ENCODE assay signal across 29 cellular contexts in genomic region chr10:126908729-126909526, GRCh38. TPM values are rescaled to one million over a fixed set of nuclear protein-coding genes. Genes with fewer than 3 reads are reported as not detected.
DNase-seq lines count a peak whose midpoint lies in the region; ATAC-seq, FAIRE-seq and TF ChIP-seq lines count a peak whose summit lies in the region.
"Had no signal": no experiment of that assay in that cellular context is flagged by ENCODE, and none has a peak within 500 bp of the region (broad histone marks: within the 10 kb centered on the region; RNA-seq: fewer than 3 reads in every experiment).

No MANE protein-coding gene starts in this region.

- no peak overlapping the region for H2BK120ac ChIP-seq in IMR-90 (ENCODE audit: low read depth, low read length)

- H3K9me3 ChIP-seq in IMR-90 (ENCODE audit: control insufficient read depth, insufficient read depth, low read length) (no peaks in the 10 kb centered on the region), keratinocyte (ENCODE audit: control insufficient read depth, low read depth, low read length) (no peaks in the 10 kb centered on the region), skeletal muscle satellite cell (replicated peaks; ENCODE audit: low read length) (no peaks in the 10 kb centered on the region)
- H3K9me3 ChIP-seq: Caco-2, psoas muscle had no signal

- peaks cover 13 to 18% of the 10 kb centered on the region in 2 donors for H3K36me3 Mint-ChIP-seq in activated naive CD4-positive, alpha-beta T cell treated with anti-CD3 and anti-CD28 coated beads, Interleukin-2, amount 50 U/mL, for 72 hours
- no peaks in the 10 kb centered on the region for H3K36me3 Mint-ChIP-seq in osteocyte (ENCODE audit: unreplicated experiment)
- H3K36me3 Mint-ChIP-seq: activated naive CD4-positive, alpha-beta T cell treated with anti-CD3 and anti-CD28 coated beads, Interleukin-2, amount 10 ng/mL, durations not matched to agents 7 days and 5 days; stimulated activated effector memory CD8-positive, alpha-beta T cell treated with anti-CD3 and anti-CD28 coated beads, Interleukin-12 subunit alpha, Interleukin-12 subunit beta, amount 100 ng/mL, for 72 hours had no signal

- H2AK5ac ChIP-seq in IMR-90 (ENCODE audit: low read depth, low read length) = no peak overlapping the region

- H3K27me3 Mint-ChIP-seq in osteocyte (ENCODE audit: unreplicated experiment) = no peaks in the 10 kb centered on the region

- peaks cover 6% of the 10 kb centered on the region for H3K36me3 ChIP-seq in IMR-90 (ENCODE audit: control insufficient read depth, insufficient read depth, low read length)
- peaks cover 0 to 3% of the 10 kb centered on the region in 2 experiments for H3K36me3 ChIP-seq in keratinocyte (ENCODE audit: control insufficient read depth in 2 of 2, extremely low read depth in 1 of 2, insufficient read depth in 2 of 2, low read length in 2 of 2)
- peaks cover 10% of the 10 kb centered on the region for H3K36me3 ChIP-seq in skeletal muscle satellite cell (ENCODE audit: insufficient read depth, low read length)

- H3K4me1 Mint-ChIP-seq in osteocyte (ENCODE audit: unreplicated experiment) = peaks cover 21% of the 10 kb centered on the region
- H3K4me1 Mint-ChIP-seq: activated naive CD4-positive, alpha-beta T cell treated with anti-CD3 and anti-CD28 coated beads, Interleukin-2, amount 10 ng/mL, durations not matched to agents 7 days and 5 days had no signal

- H3K56ac ChIP-seq in IMR-90 (ENCODE audit: extremely low read depth, insufficient read depth, low read length) = no peak overlapping the region

- no peak for TF ChIP-seq POLR2A in IMR-90 (IDR thresholded peaks at IDR 0.05; ENCODE audit: low read depth, low read length)

- no peak overlapping the region for H3K27ac ChIP-seq in IMR-90 (ENCODE audit: insufficient read depth, low read length)
- H3K27ac ChIP-seq in keratinocyte (ENCODE audit: control insufficient read depth, insufficient read depth, low read length) = no peak overlapping the region
- H3K27ac ChIP-seq: C4-2B, coronary artery, HL-60, KMS-11, psoas muscle had no signal

- intact Hi-C loops in IMR-90 (cut with micrococcal nuclease) = loop anchor here (5.0 to 10.0 kb wide), 2 partner anchors 238 to 496 kb away; no protein-coding TSS in a partner anchor

- H4K20me1 ChIP-seq in IMR-90 (ENCODE audit: insufficient read depth, low read length) (peaks cover 71% of the 10 kb centered on the region), keratinocyte (ENCODE audit: control insufficient read depth, extremely low read depth, insufficient read depth, low read length) (peaks cover 1% of the 10 kb centered on the region)

- H2BK20ac ChIP-seq in IMR-90 (ENCODE audit: low read depth, low read length) = no peak overlapping the region

- H3K79me1 ChIP-seq in IMR-90 (ENCODE audit: low read depth in 1 of 2, low read length in 2 of 2) = peaks cover 29 to 81% of the 10 kb centered on the region in 2 experiments

- POLR2A ChIA-PET in IMR-90 (lab: Charles Lee; ENCODE audit: unreplicated experiment) = interaction anchor here (0.6 kb wide), 1 partner anchor 36 kb away, joined by 3 read pairs; no protein-coding TSS in a partner anchor

- no peak overlapping the region; the same call in 1 of the 2 replicates for H3K14ac ChIP-seq in IMR-90 (replicated peaks; ENCODE audit: low read depth, low read length)

- H3K9me3 Mint-ChIP-seq in activated naive CD4-positive, alpha-beta T cell treated with anti-CD3 and anti-CD28 coated beads, Interleukin-2, amount 50 U/mL, for 72 hours = no peaks in the 10 kb centered on the region
- H3K9me3 Mint-ChIP-seq in osteocyte (ENCODE audit: unreplicated experiment) = no peaks in the 10 kb centered on the region
- H3K9me3 Mint-ChIP-seq: activated CD8-positive, alpha-beta T cell treated with anti-CD3 and anti-CD28 coated beads for 36 hours; stimulated activated effector memory CD8-positive, alpha-beta T cell treated with anti-CD3 and anti-CD28 coated beads, Interleukin-12 subunit alpha, Interleukin-12 subunit beta, amount 100 ng/mL, for 72 hours; T-helper 2 cell treated with Interferon-gamma antibody and Interleukin-4, amounts not matched to agents 5 μg/mL and 100 μg/mL, for 36 hours had no signal

- no peak overlapping the region for H2BK5ac ChIP-seq in IMR-90 (ENCODE audit: low read depth, low read length, poor library complexity, severe bottlenecking)

- H3K4me2 ChIP-seq in IMR-90 (ENCODE audit: low read depth, low read length) (no peak overlapping the region; the same call in 1 of the 2 replicates), keratinocyte (ENCODE audit: control insufficient read depth, extremely low read depth, insufficient read depth, low read depth, low read length) (no peak overlapping the region), skeletal muscle satellite cell (ENCODE audit: low read length) (peak overlapping the region; percentile 14)
- H3K4me2 ChIP-seq: KMS-11 had no signal

- H2AK9ac ChIP-seq in IMR-90 (replicated peaks; ENCODE audit: low read depth, low read length, poor library complexity) = no peak overlapping the region

- H3K4me3 ChIP-seq in IMR-90 (ENCODE audit: insufficient read depth, low read depth, low read length) (no peak overlapping the region), keratinocyte (ENCODE audit: control insufficient read depth in 2 of 3, extremely low read depth in 1 of 3, insufficient read depth in 2 of 3, low read depth in 1 of 3, low read length in 3 of 3) (no peak overlapping the region), skeletal muscle satellite cell (ENCODE audit: low read length) (no peak overlapping the region)
- H3K4me3 ChIP-seq: coronary artery, psoas muscle had no signal

- 0 out of 3 replicates have a peak overlapping the region, but pooled peaks have one; percentile 36 for H2BK15ac ChIP-seq in IMR-90 (ENCODE audit: low read depth, low read length)

- H3K4me3 Mint-ChIP-seq in osteocyte (ENCODE audit: unreplicated experiment) = no peak overlapping the region
- H3K4me3 Mint-ChIP-seq: activated CD8-positive, alpha-beta T cell treated with anti-CD3 and anti-CD28 coated beads for 36 hours; activated naive CD4-positive, alpha-beta T cell treated with anti-CD3 and anti-CD28 coated beads, Interleukin-2, amount 10 ng/mL, durations not matched to agents 7 days and 5 days; effector memory CD8-positive, alpha-beta T cell; stimulated activated effector memory CD8-positive, alpha-beta T cell treated with anti-CD3 and anti-CD28 coated beads, Interleukin-12 subunit alpha, Interleukin-12 subunit beta, amount 100 ng/mL, for 72 hours; T-helper 2 cell treated with Interferon-gamma antibody and Interleukin-4, amounts not matched to agents 5 μg/mL and 100 μg/mL, for 36 hours had no signal

- TSS peak; percentile 13 for BruUV-seq in IMR-90 (replicated peaks; lab: Mats Ljungman, UMichigan)

- peaks cover 76% of the 10 kb centered on the region for H3K79me2 ChIP-seq in keratinocyte (ENCODE audit: control insufficient read depth, insufficient read depth, low read length)

- no peak overlapping the region for H4K91ac ChIP-seq in IMR-90 (ENCODE audit: insufficient read depth, low read depth, low read length)

- H4K5ac ChIP-seq in IMR-90 (ENCODE audit: low read depth, low read length) = no peak overlapping the region

- no peak overlapping the region for H3K4ac ChIP-seq in IMR-90 (ENCODE audit: low read depth, low read length)

- no peak for DNase-seq in IMR-90
- DNase-seq in astrocyte of the hippocampus (ENCODE audit: low read depth, low spot score) = peak; percentile 42
- no peak for DNase-seq in keratinocyte (ENCODE audit: low read depth, low spot score)
- DNase-seq in activated naive CD4-positive, alpha-beta T cell treated with anti-CD3 and anti-CD28 coated beads, Interleukin-2, amount 50 U/mL, for 72 hours (ENCODE audit: low spot score in 2 of 2) = no peak
- DNase-seq in G401 (ENCODE audit: low spot score) = no peak
- DNase-seq in osteocyte (ENCODE audit: extremely low spot score, unreplicated experiment) = no peak
- DNase-seq: activated CD8-positive, alpha-beta T cell treated with anti-CD3 and anti-CD28 coated beads for 36 hours; activated naive CD4-positive, alpha-beta T cell treated with anti-CD3 and anti-CD28 coated beads, Interleukin-2, amount 10 ng/mL, durations not matched to agents 7 days and 5 days; Caco-2; effector memory CD8-positive, alpha-beta T cell; GF-D8; MM.1S; naive B cell; NCI-H1930; NCI-H526; NK-92 treated with Interleukin-12 subunit alpha and Interleukin-12 subunit beta, amount 100 ng/mL, for 24 hours; psoas muscle had no signal

- H3K4me1 ChIP-seq in IMR-90 (ENCODE audit: control insufficient read depth, insufficient read depth, low read length) (peaks cover 21% of the 10 kb centered on the region), keratinocyte (ENCODE audit: control insufficient read depth, extremely low read depth, insufficient read depth, low read length) (peaks cover 44% of the 10 kb centered on the region), skeletal muscle satellite cell (ENCODE audit: control insufficient read depth, insufficient read depth, low read length) (peaks cover 20% of the 10 kb centered on the region)
- H3K4me1 ChIP-seq: psoas muscle had no signal

- peak; percentile 69 for FAIRE-seq in keratinocyte (lab: Jason Lieb, UNC)
- FAIRE-seq: bronchial epithelial cell, frontal cortex had no signal

- H3K27me3 ChIP-seq in IMR-90 (ENCODE audit: control insufficient read depth, insufficient read depth, low read length) = no peaks in the 10 kb centered on the region
- no peaks in the 10 kb centered on the region for H3K27me3 ChIP-seq in keratinocyte (ENCODE audit: control insufficient read depth, extremely low read depth, insufficient read depth, low read length)
- H3K27me3 ChIP-seq in skeletal muscle satellite cell (ENCODE audit: control insufficient read depth, insufficient read depth, low read length) = no peaks in the 10 kb centered on the region

- H3K23ac ChIP-seq in IMR-90 (ENCODE audit: low read depth, low read length) = no peak overlapping the region

- in situ Hi-C loops in IMR-90 (cut with MboI; ENCODE audit: low sequenced_read_pairs) = no loop called here
- in situ Hi-C loops in G401 (cut with HindIII; ENCODE audit: low sequenced_read_pairs) = no loop called here

- ATAC-seq in IMR-90 (ENCODE audit: low read depth) (no peak), GM21723 (IDR thresholded peaks at IDR 0.05; ENCODE audit: unreplicated experiment) (no peak)
- no peak for ATAC-seq in activated naive CD4-positive, alpha-beta T cell treated with anti-CD3 and anti-CD28 coated beads, Interleukin-2, amount 50 U/mL, for 72 hours
- ATAC-seq: activated CD8-positive, alpha-beta T cell treated with anti-CD3 and anti-CD28 coated beads for 36 hours; effector memory CD8-positive, alpha-beta T cell; esophagus mucosa; HCT116; psoas muscle; stimulated activated effector memory CD8-positive, alpha-beta T cell treated with anti-CD3 and anti-CD28 coated beads, Interleukin-12 subunit alpha, Interleukin-12 subunit beta, amount 100 ng/mL, for 72 hours had no signal

- no peak overlapping the region for H3K27ac Mint-ChIP-seq in activated naive CD4-positive, alpha-beta T cell treated with anti-CD3 and anti-CD28 coated beads, Interleukin-2, amount 50 U/mL, for 72 hours
- H3K27ac Mint-ChIP-seq in osteocyte (ENCODE audit: unreplicated experiment) = no peak overlapping the region
- H3K27ac Mint-ChIP-seq: activated CD8-positive, alpha-beta T cell treated with anti-CD3 and anti-CD28 coated beads for 36 hours; activated naive CD4-positive, alpha-beta T cell treated with anti-CD3 and anti-CD28 coated beads, Interleukin-2, amount 10 ng/mL, durations not matched to agents 7 days and 5 days; effector memory CD8-positive, alpha-beta T cell; naive B cell; stimulated activated effector memory CD8-positive, alpha-beta T cell treated with anti-CD3 and anti-CD28 coated beads, Interleukin-12 subunit alpha, Interleukin-12 subunit beta, amount 100 ng/mL, for 72 hours; T-helper 2 cell treated with Interferon-gamma antibody and Interleukin-4, amounts not matched to agents 5 μg/mL and 100 μg/mL, for 36 hours had no signal

- dilution Hi-C loops in IMR-90 (cut with HindIII; ENCODE audit: low sequenced_read_pairs, unreplicated experiment) (no loop called here), keratinocyte (cut with MboI; ENCODE audit: extremely low pct_ligation_motif_present, low sequenced_read_pairs) (no loop called here)

- no peak for TF ChIP-seq RAD21 in IMR-90 (IDR thresholded peaks at IDR 0.05; ENCODE audit: low read length)

- H3K18ac ChIP-seq in IMR-90 (ENCODE audit: low read depth, low read length) = no peak overlapping the region

- TF ChIP-seq CTCF in IMR-90 (conservative IDR thresholded peaks at IDR 0.05; ENCODE audit: low read depth, low read length) (no peak), keratinocyte (optimal IDR thresholded peaks at IDR 0.05 in 1 of 3, IDR thresholded peaks at IDR 0.05 in 1 of 3, conservative IDR thresholded peaks at IDR 0.05 in 1 of 3; ENCODE audit: extremely low read depth in 1 of 3, insufficient read depth in 2 of 3, low read length in 3 of 3) (no peak), osteocyte (IDR thresholded peaks at IDR 0.05) (no peak)

- CTCF ChIA-PET in IMR-90 (lab: Yijun Ruan, JAX) = no interaction called here

- no peak overlapping the region for H2AFZ ChIP-seq in IMR-90 (replicated peaks; ENCODE audit: low read length, poor library complexity)
- no peak overlapping the region for H2AFZ ChIP-seq in keratinocyte (ENCODE audit: control insufficient read depth, low read length)

- 69% methylated on average over 4 of the region's 11 CpGs; no CpG with 5 or more reads in 1 of the 2 experiments for WGBS in IMR-90 (ENCODE audit: extremely low coverage in 2 of 2, insufficient read length in 1 of 2), 2 experiments

- H3K9ac ChIP-seq in IMR-90 (ENCODE audit: low read depth, low read length) (no peak overlapping the region), keratinocyte (ENCODE audit: control insufficient read depth, extremely low read depth, insufficient read depth, low read length) (no peak overlapping the region), skeletal muscle satellite cell (ENCODE audit: low read depth, low read length) (no peak overlapping the region)
- H3K9ac ChIP-seq: KMS-11 had no signal

- H4K8ac ChIP-seq in IMR-90 (ENCODE audit: low read depth in 2 of 2, low read length in 2 of 2) = no peak overlapping the region

- H3K9me1 ChIP-seq in IMR-90 (ENCODE audit: insufficient read depth, low read length) (peaks cover 41% of the 10 kb centered on the region), keratinocyte (ENCODE audit: control insufficient read depth, extremely low read depth, insufficient read depth, low read length) (no peaks in the 10 kb centered on the region)

RNA-seq across cellular contexts. Expression of gene DOCK1, which starts 3.7 kb away (rescaled TPM):
- total RNA-seq in IMR-90 (2012; rRNA removed) (71.0 and 79.2 TPM in 2 replicates), osteocyte (66.3 and 68.7 TPM in 2 replicates)
- polyA plus RNA-seq in IMR-90 (2012; rRNA removed) (22.2 and 28.2 TPM in 2 replicates), keratinocyte (10.1 to 15.7 TPM (median 15.2 TPM) in 3 replicates)
- 13.5 and 13.6 TPM in 2 replicates for polyA plus RNA-seq in IMR-90 (2012; cell fraction: cytosol; rRNA removed)
- 13.5 and 24.1 TPM in 2 replicates for polyA plus RNA-seq in IMR-90 (2012; cell fraction: nucleus; rRNA removed; ENCODE audit: low replicate concordance)
- 17.7 TPM for polyA plus RNA-seq in keratinocyte (2011; ENCODE audit: low read depth)
- 16.4 and 20.1 TPM in 2 replicates for polyA plus RNA-seq in keratinocyte (2011; cell fraction: cytosol; rRNA removed)
- 40.2 and 41.7 TPM in 2 replicates for polyA plus RNA-seq in keratinocyte (2011; cell fraction: nucleus; rRNA removed)
- polyA plus RNA-seq in keratinocyte (2012; ENCODE audit: low replicate concordance) = 12.3 and 27.6 TPM in 2 replicates
- 58.0 to 84.6 TPM (median 80.5 TPM) in 3 replicates for polyA minus RNA-seq in keratinocyte
- polyA minus RNA-seq in keratinocyte (2011; cell fraction: cytosol; rRNA and poly(A)+ RNA removed) = 33.0 TPM
- polyA minus RNA-seq in keratinocyte (2011; cell fraction: nucleus; rRNA and poly(A)+ RNA removed) = 38.6 and 75.1 TPM in 2 replicates
- total RNA-seq in skeletal muscle satellite cell (2012; rRNA removed) = 44.6 and 46.6 TPM in 2 replicates
- 1 to 10 TPM; 1.1 TPM for total RNA-seq in activated naive CD4-positive, alpha-beta T cell treated with anti-CD3 and anti-CD28 coated beads, Interleukin-2, amount 50 U/mL, for 72 hours
- total RNA-seq in G401 (2014; rRNA removed; shearing (Covaris generic)) = 28.7 and 36.6 TPM in 2 replicates

Comparison
In these comparisons a context has a peak if more than half of its experiments do, and no peak if none do; other contexts are left out.
1. RNA of gene DOCK1, which starts 3.7 kb away (total RNA-seq): 71.0 to 79.2 TPM in IMR-90, 66.3 to 68.7 TPM in osteocyte and 28.7 to 36.6 TPM in G401; 1.1 TPM in activated naive CD4-positive, alpha-beta T cell treated with anti-CD3 and anti-CD28 coated beads, Interleukin-2, amount 50 U/mL, for 72 hours; every median in the first group is over 10 times any median in the second.